Comparison of ENCODE assay signal across 23 cellular contexts in genomic region chr7:69635572-69636190, GRCh38. TPM values are rescaled to one million over a fixed set of nuclear protein-coding genes. Genes with fewer than 3 reads are reported as not detected.
DNase-seq lines count a peak whose midpoint lies in the region; ATAC-seq, FAIRE-seq and TF ChIP-seq lines count a peak whose summit lies in the region.
"Had no signal": no experiment of that assay in that cellular context is flagged by ENCODE, and none has a peak within 500 bp of the region (broad histone marks: within the 10 kb centered on the region; RNA-seq: fewer than 3 reads in every experiment).

No MANE protein-coding gene starts in this region.

- no peak for TF ChIP-seq POLR2A in GM12891 (IDR thresholded peaks at IDR 0.05; ENCODE audit: low read depth, low read length)

- DNase-seq in GM12891 (ENCODE audit: insufficient read length, low spot score) (no peak), NCI-H226 (peak; percentile 22), fibroblast of the conjunctiva (ENCODE audit: low read depth) (peak; percentile 9), omental fat pad (ENCODE audit: low spot score) (no peak), glutamatergic neuron (no peak), upper lobe of right lung (no peak)
- DNase-seq: activated CD4-positive, alpha-beta T cell treated with anti-CD3 and anti-CD28 coated beads for 48 hours; activated naive CD4-positive, alpha-beta T cell; activated T-cell treated with anti-CD3 and anti-CD28 coated beads, Interleukin-2, amount 50 U/mL, for 48 hours; KG1; kidney glomerular epithelial cell; NCI-H146; NCI-H2171 treated with DMSO at 0.1 percent for 48 hours; NCI-H526 treated with DMSO at 0.1 percent for 48 hours; occipital lobe; stimulated activated CD4-positive, alpha-beta T cell treated with anti-CD3 and anti-CD28 coated beads, Interleukin-4, amount 100 ng/mL, for 4 hours; stimulated activated naive CD4-positive, alpha-beta T cell treated with Interleukin-2 at 50 U/mL for 16 hours had no signal

- peaks cover 37% of the 10 kb centered on the region for H3K4me1 Mint-ChIP-seq in glutamatergic neuron (ENCODE audit: low read depth, unreplicated experiment)
- H3K4me1 Mint-ChIP-seq: CD14-positive monocyte had no signal

- no peak for TF ChIP-seq CTCF in omental fat pad (IDR thresholded peaks at IDR 0.05)
- TF ChIP-seq CTCF in glutamatergic neuron (IDR thresholded peaks at IDR 0.05; ENCODE audit: partially characterized antibody, unreplicated experiment): no peak
- no peak for TF ChIP-seq CTCF in upper lobe of right lung (IDR thresholded peaks at IDR 0.05)

- intact Hi-C loops in upper lobe of right lung (cut with DNase I): no loop called here

- peak; percentile 73 for ATAC-seq in omental fat pad (ENCODE audit: low FRiP score)
- ATAC-seq in HG02981 (IDR thresholded peaks at IDR 0.05; ENCODE audit: unreplicated experiment): no peak
- no peak for ATAC-seq in upper lobe of right lung

- H3K27me3 Mint-ChIP-seq in glutamatergic neuron (ENCODE audit: unreplicated experiment): peaks cover 2% of the 10 kb centered on the region

- H3K27ac Mint-ChIP-seq in glutamatergic neuron (ENCODE audit: unreplicated experiment): no peak overlapping the region
- H3K27ac Mint-ChIP-seq: CD14-positive monocyte had no signal

- no peak overlapping the region for H3K4me3 Mint-ChIP-seq in glutamatergic neuron (ENCODE audit: unreplicated experiment)
- H3K4me3 Mint-ChIP-seq: CD14-positive monocyte had no signal

- no peak overlapping the region for H3K27ac ChIP-seq in upper lobe of right lung
- H3K27ac ChIP-seq: cardiac muscle cell, thoracic aorta, vagina, VCaP had no signal

- peaks cover 1% of the 10 kb centered on the region for H3K9me3 Mint-ChIP-seq in glutamatergic neuron (ENCODE audit: unreplicated experiment)
- H3K9me3 Mint-ChIP-seq: CD14-positive monocyte had no signal

- H3K27me3 ChIP-seq in upper lobe of right lung: no peaks in the 10 kb centered on the region
- H3K27me3 ChIP-seq: cardiac muscle cell, vagina had no signal

- no peaks in the 10 kb centered on the region for H3K9me3 ChIP-seq in upper lobe of right lung
- H3K9me3 ChIP-seq: thoracic aorta, vagina had no signal

- H3K4me1 ChIP-seq in upper lobe of right lung: peaks cover 10% of the 10 kb centered on the region

- H3K36me3 ChIP-seq in upper lobe of right lung: no peaks in the 10 kb centered on the region
- H3K36me3 ChIP-seq: cardiac muscle cell, thoracic aorta, vagina had no signal

- H3K36me3 Mint-ChIP-seq in glutamatergic neuron (ENCODE audit: unreplicated experiment): no peaks in the 10 kb centered on the region
- H3K36me3 Mint-ChIP-seq: CD14-positive monocyte had no signal

- FAIRE-seq in GM12891 (lab: Jason Lieb, UNC): peak; percentile 16

- no peak overlapping the region for H3K4me3 ChIP-seq in upper lobe of right lung
- H3K4me3 ChIP-seq: cardiac muscle cell, thoracic aorta, vagina had no signal

TF ChIP-seq in GM12891, 5 proteins besides CTCF, POLR2A, EP300 and RAD21:
- TF ChIP-seq TAF1 (IDR thresholded peaks at IDR 0.05; ENCODE audit: low read depth, low read length) (no peak), POLR2AphosphoS5 (IDR thresholded peaks at IDR 0.05; ENCODE audit: low read depth, low read length) (no peak), SPI1 (IDR thresholded peaks at IDR 0.05; ENCODE audit: low read depth, low read length) (no peak), PAX5 (IDR thresholded peaks at IDR 0.05; ENCODE audit: insufficient read depth, low read length, severe bottlenecking) (no peak), POU2F2 (IDR thresholded peaks at IDR 0.05; ENCODE audit: low read depth, low read length) (no peak)

RNA-seq across cellular contexts. Expression of gene AUTS2, which starts 37.4 kb away (rescaled TPM):
- 9.2 TPM for polyA plus RNA-seq in GM12891 (2012; ENCODE audit: low read depth, missing spikeins)
- 10 to 100 TPM; 13.2 to 27.0 (median 21.2) TPM for total RNA-seq in omental fat pad
- total RNA-seq in glutamatergic neuron (ENCODE audit: unreplicated experiment): 300 TPM
- 56.0 TPM for total RNA-seq in upper lobe of right lung

Comparison
In these comparisons a context has a peak if more than half of its experiments do, and no peak if none do; other contexts are left out.
1. DNase-seq: peak in NCI-H226 (single experiment) and fibroblast of the conjunctiva (single experiment); none in GM12891 (single experiment), omental fat pad (single experiment), glutamatergic neuron (single experiment) and upper lobe of right lung (single experiment).